In the genomic region with DNA sequence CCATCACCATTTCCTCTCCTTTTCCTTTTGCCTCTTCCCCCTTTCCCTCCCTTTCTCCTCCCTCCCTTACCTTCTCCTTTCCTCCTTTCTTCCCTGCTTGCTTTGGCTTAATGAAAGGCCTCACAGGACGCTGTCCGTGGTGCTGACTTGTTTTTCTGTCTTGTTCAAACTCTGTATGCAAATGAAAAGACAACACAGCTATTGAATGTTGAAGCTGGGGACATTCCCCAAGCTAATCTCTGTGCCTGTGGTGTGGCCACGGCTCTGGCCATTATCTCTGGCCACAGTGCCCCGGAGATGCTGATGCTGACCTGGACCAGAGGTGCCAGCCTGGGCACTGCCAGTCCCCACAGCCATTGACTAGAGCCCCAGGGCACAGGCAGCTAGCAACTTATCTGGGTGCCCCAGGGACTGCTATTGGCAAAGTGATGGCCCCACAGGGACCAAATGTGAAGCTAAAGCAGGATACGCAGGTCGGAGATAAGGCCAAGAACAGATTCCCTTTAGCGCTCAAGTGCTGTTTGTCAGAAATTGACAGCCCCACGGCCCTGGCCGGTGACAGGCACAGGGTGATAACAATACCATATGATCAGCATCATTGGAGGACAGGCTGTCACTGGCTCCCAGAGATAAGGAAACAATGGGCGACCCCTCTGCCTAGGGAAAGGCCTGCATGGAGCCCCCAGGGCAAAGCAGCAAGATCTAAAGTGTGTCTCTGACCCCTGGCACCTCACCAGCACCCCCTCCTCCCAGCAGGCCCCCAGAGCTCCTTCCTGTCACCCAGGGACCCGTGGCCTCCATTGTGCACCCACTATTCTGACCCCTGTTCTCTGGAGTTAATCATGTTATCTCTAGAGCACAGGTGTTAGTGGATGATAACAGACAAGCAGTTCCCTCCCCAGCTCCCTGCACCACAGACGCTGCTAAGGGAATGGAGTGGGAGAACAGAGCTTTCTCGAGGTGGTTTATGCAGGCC, we compare ENCODE assay signal across 2 cellular contexts.
TF ChIP-seq lines count a peak whose summit lies in the region.

No MANE protein-coding gene starts in this region.

TF ChIP-seq in K562, 482 proteins besides CTCF, POLR2A, EP300 and RAD21 (continued from another document and continues in another):
- TF ChIP-seq AFF4 (CRISPR knock-in tag; IDR thresholded peaks at IDR 0.05) (no peak), ATF2 (CRISPR knock-in tag; IDR thresholded peaks at IDR 0.05) (no peak), ZNF79 (CRISPR knock-in tag; IDR thresholded peaks at IDR 0.05; ENCODE audit: low read depth) (no peak), ZZZ3 (IDR thresholded peaks at IDR 0.05) (no peak), HNRNPUL1 (IDR thresholded peaks at IDR 0.05; ENCODE audit: low read length) (no peak), SMC3 (conservative IDR thresholded peaks at IDR 0.05; ENCODE audit: insufficient read depth, low read depth, low read length) (no peak), SREBF2 (CRISPR knock-in tag; IDR thresholded peaks at IDR 0.05) (no peak), SREBF1 (IDR thresholded peaks at IDR 0.05; ENCODE audit: borderline replicate concordance, low read depth, low read length) (no peak), TEAD4 (IDR thresholded peaks at IDR 0.05; ENCODE audit: low read length) (peak; percentile 93), TEAD4 (CRISPR knock-in tag; IDR thresholded peaks at IDR 0.05; ENCODE audit: borderline replicate concordance) (no peak), WHSC1 (IDR thresholded peaks at IDR 0.05; ENCODE audit: low read length) (no peak), ZNF184 (CRISPR knock-in tag; IDR thresholded peaks at IDR 0.05) (no peak), NFE2 (IDR thresholded peaks at IDR 0.05; ENCODE audit: low read depth) (no peak), ZNF445 (CRISPR knock-in tag; IDR thresholded peaks at IDR 0.05; ENCODE audit: low read depth) (no peak), ZNF175 (CRISPR knock-in tag; IDR thresholded peaks at IDR 0.05; ENCODE audit: low read depth) (peak; percentile 81; the same call in 1 of the 2 replicates), KAT2B (IDR thresholded peaks at IDR 0.05; ENCODE audit: low read depth, low read length) (no peak), ZNF143 (CRISPR knock-in tag; IDR thresholded peaks at IDR 0.05) (no peak), ZNF778 (CRISPR knock-in tag; IDR thresholded peaks at IDR 0.05) (no peak), SFPQ (IDR thresholded peaks at IDR 0.05; ENCODE audit: low read depth, low read length) (no peak), HEY1 (CRISPR knock-in tag; IDR thresholded peaks at IDR 0.05; ENCODE audit: borderline replicate concordance) (no peak)
- TF ChIP-seq, protein P1, sequence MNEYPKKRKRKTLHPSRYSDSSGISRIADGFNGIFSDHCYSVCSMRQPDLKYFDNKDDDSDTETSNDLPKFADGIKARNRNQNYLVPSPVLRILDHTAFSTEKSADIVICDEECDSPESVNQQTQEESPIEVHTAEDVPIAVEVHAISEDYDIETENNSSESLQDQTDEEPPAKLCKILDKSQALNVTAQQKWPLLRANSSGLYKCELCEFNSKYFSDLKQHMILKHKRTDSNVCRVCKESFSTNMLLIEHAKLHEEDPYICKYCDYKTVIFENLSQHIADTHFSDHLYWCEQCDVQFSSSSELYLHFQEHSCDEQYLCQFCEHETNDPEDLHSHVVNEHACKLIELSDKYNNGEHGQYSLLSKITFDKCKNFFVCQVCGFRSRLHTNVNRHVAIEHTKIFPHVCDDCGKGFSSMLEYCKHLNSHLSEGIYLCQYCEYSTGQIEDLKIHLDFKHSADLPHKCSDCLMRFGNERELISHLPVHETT (CRISPR knock-in tag; conservative IDR thresholded peaks at IDR 0.05 in 1 of 2, IDR thresholded peaks at IDR 0.05 in 1 of 2): peak in 1 of 2 experiments; percentile 35; a peak in 1 of 4 replicates

TF ChIP-seq in HepG2, 621 proteins besides CTCF, POLR2A, EP300 and RAD21 (continued from another document and continues in another):
- TF ChIP-seq MYNN (CRISPR knock-in tag; IDR thresholded peaks at IDR 0.05; ENCODE audit: low read depth): no peak; the same call in 1 of the 2 replicates
- TF ChIP-seq PHF8 (CRISPR knock-in tag; IDR thresholded peaks at IDR 0.05): peak; percentile 15; the same call in 1 of the 2 replicates
- peak; percentile 63; the same call in 1 of the 2 replicates for TF ChIP-seq GATAD2A (CRISPR knock-in tag; IDR thresholded peaks at IDR 0.05)
- TF ChIP-seq RXRB (CRISPR knock-in tag; IDR thresholded peaks at IDR 0.05; ENCODE audit: borderline replicate concordance): peak; percentile 87
- no peak for TF ChIP-seq ATF1 (CRISPR knock-in tag; IDR thresholded peaks at IDR 0.05)
- peak; percentile 62; the same call in 1 of the 2 replicates for TF ChIP-seq ZNF589 (CRISPR knock-in tag; conservative IDR thresholded peaks at IDR 0.05)
- TF ChIP-seq PHB2 (IDR thresholded peaks at IDR 0.05; ENCODE audit: partially characterized antibody): no peak
- no peak for TF ChIP-seq SRSF4 (IDR thresholded peaks at IDR 0.05; ENCODE audit: low read depth, low read length, poor library complexity, severe bottlenecking)
- TF ChIP-seq ZNF737 (CRISPR knock-in tag; IDR thresholded peaks at IDR 0.05; ENCODE audit: borderline replicate concordance): no peak
- TF ChIP-seq SRF (IDR thresholded peaks at IDR 0.05; ENCODE audit: low read depth, low read length): no peak
- no peak for TF ChIP-seq AHDC1 (CRISPR knock-in tag; IDR thresholded peaks at IDR 0.05; ENCODE audit: borderline replicate concordance)
- no peak for TF ChIP-seq MED8 (CRISPR knock-in tag; IDR thresholded peaks at IDR 0.05; ENCODE audit: insufficient replicate concordance)
- TF ChIP-seq ZNF136 (CRISPR knock-in tag; IDR thresholded peaks at IDR 0.05; ENCODE audit: low read depth): no peak
- TF ChIP-seq ZNF839 (CRISPR knock-in tag; IDR thresholded peaks at IDR 0.05; ENCODE audit: borderline replicate concordance): peak; percentile 21; the same call in 1 of the 2 replicates
- no peak for TF ChIP-seq MAF1 (CRISPR knock-in tag; IDR thresholded peaks at IDR 0.05; ENCODE audit: borderline replicate concordance)
- no peak for TF ChIP-seq ARID2 (CRISPR knock-in tag; IDR thresholded peaks at IDR 0.05; ENCODE audit: borderline replicate concordance)
- peak; percentile 84 for TF ChIP-seq REL (CRISPR knock-in tag; conservative IDR thresholded peaks at IDR 0.05)
- 0 out of 2 replicates have a peak, but pooled peaks have one; percentile 39 for TF ChIP-seq TARDBP (CRISPR knock-in tag; IDR thresholded peaks at IDR 0.05)
- TF ChIP-seq, protein P2, sequence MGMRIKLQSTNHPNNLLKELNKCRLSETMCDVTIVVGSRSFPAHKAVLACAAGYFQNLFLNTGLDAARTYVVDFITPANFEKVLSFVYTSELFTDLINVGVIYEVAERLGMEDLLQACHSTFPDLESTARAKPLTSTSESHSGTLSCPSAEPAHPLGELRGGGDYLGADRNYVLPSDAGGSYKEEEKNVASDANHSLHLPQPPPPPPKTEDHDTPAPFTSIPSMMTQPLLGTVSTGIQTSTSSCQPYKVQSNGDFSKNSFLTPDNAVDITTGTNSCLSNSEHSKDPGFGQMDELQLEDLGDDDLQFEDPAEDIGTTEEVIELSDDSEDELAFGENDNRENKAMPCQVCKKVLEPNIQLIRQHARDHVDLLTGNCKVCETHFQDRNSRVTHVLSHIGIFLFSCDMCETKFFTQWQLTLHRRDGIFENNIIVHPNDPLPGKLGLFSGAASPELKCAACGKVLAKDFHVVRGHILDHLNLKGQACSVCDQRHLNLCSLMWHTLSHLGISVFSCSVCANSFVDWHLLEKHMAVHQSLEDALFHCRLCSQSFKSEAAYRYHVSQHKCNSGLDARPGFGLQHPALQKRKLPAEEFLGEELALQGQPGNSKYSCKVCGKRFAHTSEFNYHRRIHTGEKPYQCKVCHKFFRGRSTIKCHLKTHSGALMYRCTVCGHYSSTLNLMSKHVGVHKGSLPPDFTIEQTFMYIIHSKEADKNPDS (CRISPR knock-in tag; IDR thresholded peaks at IDR 0.05): no peak
- no peak for TF ChIP-seq ZSCAN12 (CRISPR knock-in tag; IDR thresholded peaks at IDR 0.05)
- TF ChIP-seq PRMT3 (CRISPR knock-in tag; IDR thresholded peaks at IDR 0.05; ENCODE audit: borderline replicate concordance, low read depth): 0 out of 2 replicates have a peak, but pooled peaks have one; percentile 70
- TF ChIP-seq, protein P1 (CRISPR knock-in tag; conservative IDR thresholded peaks at IDR 0.05): peak; percentile 77; the same call in 1 of the 2 replicates
- no peak for TF ChIP-seq MATR3 (CRISPR knock-in tag; IDR thresholded peaks at IDR 0.05)
- TF ChIP-seq, protein P3, sequence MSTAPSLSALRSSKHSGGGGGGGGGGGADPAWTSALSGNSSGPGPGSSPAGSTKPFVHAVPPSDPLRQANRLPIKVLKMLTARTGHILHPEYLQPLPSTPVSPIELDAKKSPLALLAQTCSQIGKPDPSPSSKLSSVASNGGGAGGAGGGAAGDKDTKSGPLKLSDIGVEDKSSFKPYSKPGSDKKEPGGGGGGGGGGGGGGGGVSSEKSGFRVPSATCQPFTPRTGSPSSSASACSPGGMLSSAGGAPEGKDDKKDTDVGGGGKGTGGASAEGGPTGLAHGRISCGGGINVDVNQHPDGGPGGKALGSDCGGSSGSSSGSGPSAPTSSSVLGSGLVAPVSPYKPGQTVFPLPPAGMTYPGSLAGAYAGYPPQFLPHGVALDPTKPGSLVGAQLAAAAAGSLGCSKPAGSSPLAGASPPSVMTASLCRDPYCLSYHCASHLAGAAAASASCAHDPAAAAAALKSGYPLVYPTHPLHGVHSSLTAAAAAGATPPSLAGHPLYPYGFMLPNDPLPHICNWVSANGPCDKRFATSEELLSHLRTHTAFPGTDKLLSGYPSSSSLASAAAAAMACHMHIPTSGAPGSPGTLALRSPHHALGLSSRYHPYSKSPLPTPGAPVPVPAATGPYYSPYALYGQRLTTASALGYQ (CRISPR knock-in tag; IDR thresholded peaks at IDR 0.05): no peak
- TF ChIP-seq, protein P4, sequence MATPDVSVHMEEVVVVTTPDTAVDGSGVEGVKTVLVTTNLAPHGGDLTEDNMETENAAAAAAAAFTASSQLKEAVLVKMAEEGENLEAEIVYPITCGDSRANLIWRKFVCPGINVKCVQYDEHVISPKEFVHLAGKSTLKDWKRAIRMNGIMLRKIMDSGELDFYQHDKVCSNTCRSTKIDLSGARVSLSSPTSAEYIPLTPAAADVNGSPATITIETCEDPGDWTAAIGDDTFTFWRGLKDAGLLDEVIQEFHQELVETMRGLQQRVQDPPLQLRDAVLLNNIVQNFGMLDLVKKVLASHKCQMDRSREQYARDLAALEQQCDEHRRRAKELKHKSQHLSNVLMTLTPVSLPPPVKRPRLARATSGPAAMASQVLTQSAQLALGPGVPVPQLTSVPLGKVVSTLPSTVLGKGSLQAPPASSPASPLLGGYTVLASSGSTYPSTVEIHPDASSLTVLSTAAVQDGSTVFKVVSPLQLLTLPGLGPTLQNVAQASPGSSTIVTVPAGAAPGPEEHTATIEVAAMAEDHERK (CRISPR knock-in tag; IDR thresholded peaks at IDR 0.05; ENCODE audit: low read depth): no peak
- TF ChIP-seq, protein P5, sequence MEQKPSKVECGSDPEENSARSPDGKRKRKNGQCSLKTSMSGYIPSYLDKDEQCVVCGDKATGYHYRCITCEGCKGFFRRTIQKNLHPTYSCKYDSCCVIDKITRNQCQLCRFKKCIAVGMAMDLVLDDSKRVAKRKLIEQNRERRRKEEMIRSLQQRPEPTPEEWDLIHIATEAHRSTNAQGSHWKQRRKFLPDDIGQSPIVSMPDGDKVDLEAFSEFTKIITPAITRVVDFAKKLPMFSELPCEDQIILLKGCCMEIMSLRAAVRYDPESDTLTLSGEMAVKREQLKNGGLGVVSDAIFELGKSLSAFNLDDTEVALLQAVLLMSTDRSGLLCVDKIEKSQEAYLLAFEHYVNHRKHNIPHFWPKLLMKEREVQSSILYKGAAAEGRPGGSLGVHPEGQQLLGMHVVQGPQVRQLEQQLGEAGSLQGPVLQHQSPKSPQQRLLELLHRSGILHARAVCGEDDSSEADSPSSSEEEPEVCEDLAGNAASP (CRISPR knock-in tag; IDR thresholded peaks at IDR 0.05; ENCODE audit: borderline replicate concordance): peak; percentile 92
- no peak for TF ChIP-seq SRSF1 (optimal IDR thresholded peaks at IDR 0.05; ENCODE audit: low read depth, low read length)
- TF ChIP-seq RBM22 (optimal IDR thresholded peaks at IDR 0.05; ENCODE audit: low read length): no peak
